13 cellular contexts compared by ENCODE assay signal in genomic region chr7:130881799-130882141, GRCh38.
DNase-seq lines count a peak whose midpoint lies in the region; ATAC-seq and TF ChIP-seq lines count a peak whose summit lies in the region.
"Had no signal": no experiment of that assay in that cellular context is flagged by ENCODE, and none has a peak within 500 bp of the region (broad histone marks: within the 10 kb centered on the region; RNA-seq: fewer than 3 reads in every experiment).

No MANE protein-coding gene starts in this region.

- intact Hi-C loops in vagina (cut with DNase I), result no loop called here

- peaks cover 0 to 50% of the 10 kb centered on the region in 2 donors for H3K36me3 ChIP-seq in vagina

- DNase-seq in stimulated activated CD4-positive, alpha-beta T cell treated with anti-CD3 and anti-CD28 coated beads, Interleukin-4, amount 100 ng/mL, for 24 hours, result peak; percentile 2
- no peak for DNase-seq in stimulated activated CD4-positive, alpha-beta T cell treated with anti-CD3 and anti-CD28 coated beads, Interleukin-1b, Interleukin-23, amount 100 ng/mL, for 48 hours
- no peak for DNase-seq in vagina (ENCODE audit: extremely low spot score in 2 of 2)
- DNase-seq in DMS 273 treated with DMSO at 0.1 percent for 48 hours (lab: John Stamatoyannopoulos, UW), result no peak
- DNase-seq in NCI-H2171 treated with DMSO at 0.1 percent for 48 hours (lab: John Stamatoyannopoulos, UW), result no peak
- DNase-seq: NCI-H187 treated with DMSO at 0.1 percent for 48 hours; stimulated activated naive CD4-positive, alpha-beta T cell; T-helper 1 cell had no signal

- H3K27ac Mint-ChIP-seq in activated naive CD8-positive, alpha-beta T cell, result peak overlapping the region; percentile 55

- H3K27ac ChIP-seq in layer of hippocampus (ENCODE audit: low read depth, low read length) (peak overlapping the region; percentile 55), vagina (peak overlapping the region; percentile 56)
- H3K27ac ChIP-seq: KMS-11 had no signal

- H3K4me1 ChIP-seq in vagina, result peaks cover 55% of the 10 kb centered on the region

- H3K36me3 Mint-ChIP-seq in activated naive CD8-positive, alpha-beta T cell, result peaks cover 17% of the 10 kb centered on the region

- no peak overlapping the region for H3K4me3 Mint-ChIP-seq in activated naive CD8-positive, alpha-beta T cell
- H3K4me3 Mint-ChIP-seq: CD14-positive monocyte had no signal

- no peaks in the 10 kb centered on the region for H3K9me3 ChIP-seq in vagina

- peaks cover 51% of the 10 kb centered on the region for H3K4me1 Mint-ChIP-seq in activated naive CD8-positive, alpha-beta T cell (ENCODE audit: low read depth)
- H3K4me1 Mint-ChIP-seq: CD14-positive monocyte had no signal

- no peak for ATAC-seq in HG02798 (IDR thresholded peaks at IDR 0.05; ENCODE audit: poor library complexity, unreplicated experiment)

- TF ChIP-seq POLR2A in vagina (IDR thresholded peaks at IDR 0.05), result no peak

- H3K27me3 Mint-ChIP-seq in activated naive CD8-positive, alpha-beta T cell, result no peaks in the 10 kb centered on the region

- no peaks in the 10 kb centered on the region for H3K27me3 ChIP-seq in layer of hippocampus (ENCODE audit: control insufficient read depth, insufficient read depth, low read length)
- no peaks in the 10 kb centered on the region for H3K27me3 ChIP-seq in vagina

- H3K9me3 Mint-ChIP-seq in activated naive CD8-positive, alpha-beta T cell (ENCODE audit: low read depth), result no peaks in the 10 kb centered on the region
- H3K9me3 Mint-ChIP-seq: CD14-positive monocyte had no signal

- H3K4me3 ChIP-seq in vagina, result no peak overlapping the region

- no peak for TF ChIP-seq CTCF in vagina (IDR thresholded peaks at IDR 0.05)
